8 cellular contexts compared by ENCODE assay signal in the genomic region with DNA sequence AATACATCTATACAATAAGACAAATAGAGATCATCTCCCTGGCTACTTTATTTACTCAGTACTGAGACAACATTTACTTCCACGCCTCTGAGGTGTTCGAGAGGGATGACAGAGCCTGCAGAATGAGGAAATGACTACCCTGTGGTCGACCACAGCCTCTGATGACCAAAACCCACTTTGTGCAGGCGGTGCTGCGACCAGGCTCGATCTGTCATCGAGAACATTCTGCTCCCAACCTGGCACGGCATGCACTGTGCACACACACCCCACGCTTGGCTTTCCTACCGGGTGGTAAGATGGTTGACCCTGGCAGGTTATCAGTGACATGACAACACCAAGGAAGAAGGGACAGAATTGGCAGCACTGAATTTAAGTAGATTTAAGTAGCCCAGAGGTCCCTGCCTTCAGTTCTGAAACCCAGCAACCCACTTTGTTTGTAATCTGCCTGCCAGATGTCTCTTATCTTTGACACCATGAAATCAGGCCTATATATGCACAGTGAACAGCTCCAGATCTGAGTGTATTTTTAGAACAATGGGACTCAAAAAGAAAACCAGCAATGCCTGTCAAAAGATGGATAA. TPM values are rescaled to one million over a fixed set of nuclear protein-coding genes. Genes with fewer than 3 reads are reported as not detected.
A peak's percentile ranks its signal among the peaks of the same experiment; 100 is the strongest.
DNase-seq lines count a peak whose midpoint lies in the region; ATAC-seq and TF ChIP-seq lines count a peak whose summit lies in the region.

No MANE protein-coding gene starts in this region.

- H3K27me3 Mint-ChIP-seq in glutamatergic neuron (ENCODE audit: unreplicated experiment): peaks cover 2% of the 10 kb centered on the region

- ATAC-seq in HG02798 (IDR thresholded peaks at IDR 0.05; ENCODE audit: poor library complexity, unreplicated experiment): peak; percentile 91

- no peak for TF ChIP-seq CTCF in glutamatergic neuron (IDR thresholded peaks at IDR 0.05; ENCODE audit: partially characterized antibody, unreplicated experiment)

- H3K4me3 Mint-ChIP-seq in glutamatergic neuron (ENCODE audit: unreplicated experiment): peak overlapping the region; percentile 17

- no peaks in the 10 kb centered on the region for H3K36me3 Mint-ChIP-seq in glutamatergic neuron (ENCODE audit: unreplicated experiment)

- H3K9me3 Mint-ChIP-seq in glutamatergic neuron (ENCODE audit: unreplicated experiment): no peaks in the 10 kb centered on the region

- peak overlapping the region; percentile 84 for H3K27ac Mint-ChIP-seq in glutamatergic neuron (ENCODE audit: unreplicated experiment)

- DNase-seq in NCI-H2196 (lab: John Stamatoyannopoulos, UW; ENCODE audit: unreplicated experiment): peak; percentile 29
- DNase-seq in NCI-H2196 treated with DMSO at 0.1 percent for 48 hours (lab: John Stamatoyannopoulos, UW; ENCODE audit: unreplicated experiment): no peak
- peak; percentile 22 for DNase-seq in NCI-H69 (lab: John Stamatoyannopoulos, UW)
- peak; percentile 8 for DNase-seq in activated T-cell treated with anti-CD3 and anti-CD28 coated beads for 4 hours
- no peak for DNase-seq in glutamatergic neuron
- peak; percentile 40 to 52 for DNase-seq in stimulated activated CD4-positive, alpha-beta T cell treated with anti-CD3 and anti-CD28 coated beads, Interleukin-2, amount 100 ng/mL, for 24 hours
- DNase-seq in NCI-H1105 treated with DMSO at 0.1 percent for 48 hours (lab: John Stamatoyannopoulos, UW): no peak

- peaks cover 61% of the 10 kb centered on the region for H3K4me1 Mint-ChIP-seq in glutamatergic neuron (ENCODE audit: low read depth, unreplicated experiment)

RNA-seq across cellular contexts. Expression of a gene that starts 42.6 kb away (rescaled TPM):
- 22.9 TPM for total RNA-seq in glutamatergic neuron (ENCODE audit: unreplicated experiment)

RNA-seq across cellular contexts. Expression of a gene that starts 42.9 kb away (rescaled TPM):
- 29.2 TPM for total RNA-seq in glutamatergic neuron (ENCODE audit: unreplicated experiment)

Comparison
In these comparisons a context has a peak if more than half of its experiments do, and no peak if none do; other contexts are left out.
1. DNase-seq: peak in NCI-H2196 (single experiment), NCI-H69 (single experiment), activated T-cell treated with anti-CD3 and anti-CD28 coated beads for 4 hours (single experiment) and stimulated activated CD4-positive, alpha-beta T cell treated with anti-CD3 and anti-CD28 coated beads, Interleukin-2, amount 100 ng/mL, for 24 hours (2 of 2); none in NCI-H2196 treated with DMSO at 0.1 percent for 48 hours (single experiment), glutamatergic neuron (single experiment) and NCI-H1105 treated with DMSO at 0.1 percent for 48 hours (single experiment).